In the genomic region with DNA sequence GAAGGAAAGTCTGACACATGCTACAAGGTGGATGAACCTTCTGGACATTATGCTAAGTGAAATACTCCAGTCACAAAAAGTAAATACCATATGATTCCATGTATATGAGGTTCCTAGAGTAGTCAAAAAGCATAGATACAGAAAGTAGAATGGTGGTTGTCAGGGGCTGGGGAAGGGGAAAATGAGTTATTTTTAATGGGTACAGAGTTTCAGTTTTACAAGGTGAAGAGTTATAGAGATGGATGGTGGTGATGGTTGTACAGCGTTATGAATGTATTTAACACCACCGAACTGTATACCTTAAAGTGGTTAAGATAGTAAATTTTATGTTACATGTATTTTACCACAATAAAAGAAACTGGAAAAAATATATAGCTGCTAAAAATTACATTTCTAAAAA, we compare ENCODE assay signal across 19 cellular contexts. TPM values are rescaled to one million over a fixed set of nuclear protein-coding genes. Genes with fewer than 3 reads are reported as not detected.
DNase-seq lines count a peak whose midpoint lies in the region; ATAC-seq and TF ChIP-seq lines count a peak whose summit lies in the region.
"Had no signal": no experiment of that assay in that cellular context is flagged by ENCODE, and none has a peak within 500 bp of the region (broad histone marks: within the 10 kb centered on the region; RNA-seq: fewer than 3 reads in every experiment).

No MANE protein-coding gene starts in this region.

- CTCF ChIA-PET in activated CD4-positive, alpha-beta memory T cell treated with anti-CD3 and anti-CD28 coated beads for 36 hours (lab: Charles Lee): no interaction called here
- CTCF ChIA-PET in activated CD4-positive, alpha-beta memory T cell treated with anti-CD3 and anti-CD28 coated beads, Interleukin-2, amount 10 ng/mL, durations not matched to agents 7 days and 5 days (lab: Charles Lee): no interaction called here

- H3K4me3 ChIP-seq in neutrophil (ENCODE audit: low read depth in 1 of 2, low read length in 1 of 2): no peak overlapping the region
- H3K4me3 ChIP-seq in BE2C (ENCODE audit: low read depth, low read length): no peak overlapping the region
- H3K4me3 ChIP-seq: A549, BLaER1, GM23338 had no signal

- H3K36me3 ChIP-seq in neutrophil (peaks cover 18% of the 10 kb centered on the region), BE2C (peaks cover 14% of the 10 kb centered on the region)

- POLR2A ChIA-PET in activated CD4-positive, alpha-beta memory T cell treated with anti-CD3 and anti-CD28 coated beads for 36 hours (lab: Charles Lee): interaction anchor here (0.5 kb wide), 1 partner anchor 272 kb away, joined by 3 read pairs; no protein-coding TSS in a partner anchor
- POLR2A ChIA-PET in activated CD4-positive, alpha-beta memory T cell treated with anti-CD3 and anti-CD28 coated beads, Interleukin-2, amount 10 ng/mL, durations not matched to agents 7 days and 5 days (lab: Charles Lee): no interaction called here

- H3K27me3 ChIP-seq in neutrophil: no peaks in the 10 kb centered on the region
- no peaks in the 10 kb centered on the region for H3K27me3 ChIP-seq in BE2C
- H3K27me3 ChIP-seq: BLaER1 had no signal

- no peak for DNase-seq in activated CD4-positive, alpha-beta memory T cell treated with anti-CD3 and anti-CD28 coated beads for 36 hours
- DNase-seq in activated CD4-positive, alpha-beta memory T cell treated with anti-CD3 and anti-CD28 coated beads, Interleukin-2, amount 10 ng/mL, durations not matched to agents 7 days and 5 days: no peak
- no peak for DNase-seq in stimulated activated naive CD8-positive, alpha-beta T cell treated with anti-CD3 and anti-CD28 coated beads, Interleukin-15, amount 100 ng/mL, for 72 hours
- DNase-seq in stimulated activated naive CD8-positive, alpha-beta T cell treated with anti-CD3 and anti-CD28 coated beads, Interleukin-15, Interleukin-2, amounts not matched to agents 100 U/mL and 50 U/mL, for 24 hours: no peak
- DNase-seq in BE2C (no peak), NCI-H524 treated with DMSO at 0.1 percent for 48 hours (lab: John Stamatoyannopoulos, UW) (no peak)
- DNase-seq: AML-193; Calu3; CD8-positive, alpha-beta T cell; DMS79 treated with DMSO at 0.1 percent for 48 hours; GF-D8; HCEC 1CT had no signal

- H3K4me3 Mint-ChIP-seq in activated CD4-positive, alpha-beta memory T cell treated with anti-CD3 and anti-CD28 coated beads for 36 hours: no peak overlapping the region
- no peak overlapping the region for H3K4me3 Mint-ChIP-seq in activated CD4-positive, alpha-beta memory T cell treated with anti-CD3 and anti-CD28 coated beads, Interleukin-2, amount 10 ng/mL, durations not matched to agents 7 days and 5 days
- H3K4me3 Mint-ChIP-seq in stimulated activated naive CD8-positive, alpha-beta T cell treated with anti-CD3 and anti-CD28 coated beads, Interleukin-15, amount 100 ng/mL, for 72 hours: no peak overlapping the region
- H3K4me3 Mint-ChIP-seq: CD14-positive monocyte; CD8-positive, alpha-beta T cell; GM23338 had no signal

- peak overlapping the region; percentile 28 for H3K27ac Mint-ChIP-seq in activated CD4-positive, alpha-beta memory T cell treated with anti-CD3 and anti-CD28 coated beads for 36 hours
- H3K27ac Mint-ChIP-seq in activated CD4-positive, alpha-beta memory T cell treated with anti-CD3 and anti-CD28 coated beads, Interleukin-2, amount 10 ng/mL, durations not matched to agents 7 days and 5 days: no peak overlapping the region
- H3K27ac Mint-ChIP-seq in stimulated activated naive CD8-positive, alpha-beta T cell treated with anti-CD3 and anti-CD28 coated beads, Interleukin-15, amount 100 ng/mL, for 72 hours: no peak overlapping the region
- H3K27ac Mint-ChIP-seq: CD8-positive, alpha-beta T cell; GM23338 had no signal

- H3K9me3 Mint-ChIP-seq in activated CD4-positive, alpha-beta memory T cell treated with anti-CD3 and anti-CD28 coated beads for 36 hours: no peaks in the 10 kb centered on the region
- no peaks in the 10 kb centered on the region for H3K9me3 Mint-ChIP-seq in activated CD4-positive, alpha-beta memory T cell treated with anti-CD3 and anti-CD28 coated beads, Interleukin-2, amount 10 ng/mL, durations not matched to agents 7 days and 5 days
- no peaks in the 10 kb centered on the region for H3K9me3 Mint-ChIP-seq in stimulated activated naive CD8-positive, alpha-beta T cell treated with anti-CD3 and anti-CD28 coated beads, Interleukin-15, amount 100 ng/mL, for 72 hours
- H3K9me3 Mint-ChIP-seq: CD14-positive monocyte; CD8-positive, alpha-beta T cell; GM23338 had no signal

- TF ChIP-seq CTCF in neutrophil (IDR thresholded peaks at IDR 0.05) (no peak), BE2C (IDR thresholded peaks at IDR 0.05; ENCODE audit: low read depth, low read length) (no peak)

- peaks cover 51% of the 10 kb centered on the region for H3K36me3 Mint-ChIP-seq in activated CD4-positive, alpha-beta memory T cell treated with anti-CD3 and anti-CD28 coated beads for 36 hours
- peaks cover 58% of the 10 kb centered on the region for H3K36me3 Mint-ChIP-seq in activated CD4-positive, alpha-beta memory T cell treated with anti-CD3 and anti-CD28 coated beads, Interleukin-2, amount 10 ng/mL, durations not matched to agents 7 days and 5 days (ENCODE audit: low read depth)

- intact Hi-C loops in activated CD4-positive, alpha-beta memory T cell treated with anti-CD3 and anti-CD28 coated beads for 36 hours (cut with micrococcal nuclease): no loop called here

- peaks cover 11% of the 10 kb centered on the region for H3K4me1 Mint-ChIP-seq in activated CD4-positive, alpha-beta memory T cell treated with anti-CD3 and anti-CD28 coated beads for 36 hours (ENCODE audit: low read depth)
- peaks cover 2% of the 10 kb centered on the region for H3K4me1 Mint-ChIP-seq in activated CD4-positive, alpha-beta memory T cell treated with anti-CD3 and anti-CD28 coated beads, Interleukin-2, amount 10 ng/mL, durations not matched to agents 7 days and 5 days
- peaks cover 18% of the 10 kb centered on the region for H3K4me1 Mint-ChIP-seq in stimulated activated naive CD8-positive, alpha-beta T cell treated with anti-CD3 and anti-CD28 coated beads, Interleukin-15, amount 100 ng/mL, for 72 hours
- H3K4me1 Mint-ChIP-seq: GM23338 had no signal

- H3K4me1 ChIP-seq in neutrophil (ENCODE audit: control insufficient read depth in 1 of 2, insufficient read depth in 1 of 2, low read depth in 1 of 2, low read length in 1 of 2) (peaks cover 45 to 46% of the 10 kb centered on the region in 2 experiments), BE2C (no peaks in the 10 kb centered on the region)
- H3K4me1 ChIP-seq: A549 had no signal

- peak overlapping the region; percentile 72 for H3K27ac ChIP-seq in neutrophil
- H3K27ac ChIP-seq: 22Rv1, A549, BLaER1 had no signal

- ATAC-seq in stimulated activated naive CD8-positive, alpha-beta T cell treated with anti-CD3 and anti-CD28 coated beads, Interleukin-15, amount 100 ng/mL, for 72 hours: peak; percentile 67
- no peak for ATAC-seq in stimulated activated naive CD8-positive, alpha-beta T cell treated with anti-CD3 and anti-CD28 coated beads, Interleukin-15, Interleukin-2, amounts not matched to agents 100 U/mL and 50 U/mL, for 24 hours
- ATAC-seq: A549; CD8-positive, alpha-beta T cell; GM23338 had no signal

- H3K9me3 ChIP-seq in neutrophil (no peaks in the 10 kb centered on the region), BE2C (no peaks in the 10 kb centered on the region)
- H3K9me3 ChIP-seq: A549, BLaER1 had no signal

- H3K27me3 Mint-ChIP-seq in activated CD4-positive, alpha-beta memory T cell treated with anti-CD3 and anti-CD28 coated beads for 36 hours: no peaks in the 10 kb centered on the region
- H3K27me3 Mint-ChIP-seq in activated CD4-positive, alpha-beta memory T cell treated with anti-CD3 and anti-CD28 coated beads, Interleukin-2, amount 10 ng/mL, durations not matched to agents 7 days and 5 days: no peaks in the 10 kb centered on the region
- no peaks in the 10 kb centered on the region for H3K27me3 Mint-ChIP-seq in stimulated activated naive CD8-positive, alpha-beta T cell treated with anti-CD3 and anti-CD28 coated beads, Interleukin-15, amount 100 ng/mL, for 72 hours

RNA-seq across cellular contexts. Expression of a gene that starts 17.9 kb away (rescaled TPM):
- total RNA-seq in activated CD4-positive, alpha-beta memory T cell treated with anti-CD3 and anti-CD28 coated beads for 36 hours: 10 to 100 TPM; 29.7 to 36.7 TPM
- total RNA-seq in activated CD4-positive, alpha-beta memory T cell treated with anti-CD3 and anti-CD28 coated beads, Interleukin-2, amount 10 ng/mL, durations not matched to agents 7 days and 5 days: 10 to 100 TPM; 25.6 to 25.9 TPM
- polyA plus RNA-seq in BE2C (2012; ENCODE audit: insufficient read depth, insufficient read length, low read depth): 5.4 TPM

RNA-seq across cellular contexts. Expression of a gene that starts 19.7 kb away (rescaled TPM):
- not detected for total RNA-seq in activated CD4-positive, alpha-beta memory T cell treated with anti-CD3 and anti-CD28 coated beads for 36 hours
- total RNA-seq in activated CD4-positive, alpha-beta memory T cell treated with anti-CD3 and anti-CD28 coated beads, Interleukin-2, amount 10 ng/mL, durations not matched to agents 7 days and 5 days: not detected
- not detected for polyA plus RNA-seq in BE2C (2012; ENCODE audit: insufficient read depth, insufficient read length, low read depth)
- total RNA-seq: Calu3; CD8-positive, alpha-beta T cell; GM23338; HT-29 had no signal
- polyA plus RNA-seq: A549, CD14-positive monocyte, GM23338 had no signal

RNA-seq across cellular contexts. Expression of a gene that starts 38.2 kb away (rescaled TPM):
- 10 to 100 TPM; 30.5 to 32.8 TPM for total RNA-seq in activated CD4-positive, alpha-beta memory T cell treated with anti-CD3 and anti-CD28 coated beads for 36 hours
- 10 to 100 TPM; 47.3 to 53.9 TPM for total RNA-seq in activated CD4-positive, alpha-beta memory T cell treated with anti-CD3 and anti-CD28 coated beads, Interleukin-2, amount 10 ng/mL, durations not matched to agents 7 days and 5 days
- 6.7 TPM for polyA plus RNA-seq in BE2C (2012; ENCODE audit: insufficient read depth, insufficient read length, low read depth)

RNA-seq across cellular contexts. Expression of a gene that starts 40.4 kb away (rescaled TPM):
- total RNA-seq in activated CD4-positive, alpha-beta memory T cell treated with anti-CD3 and anti-CD28 coated beads for 36 hours: 10 to 100 TPM; 29.9 to 31.4 TPM
- 10 to 100 TPM; 13.4 to 14.0 TPM for total RNA-seq in activated CD4-positive, alpha-beta memory T cell treated with anti-CD3 and anti-CD28 coated beads, Interleukin-2, amount 10 ng/mL, durations not matched to agents 7 days and 5 days
- polyA plus RNA-seq in BE2C (2012; ENCODE audit: insufficient read depth, insufficient read length, low read depth): 78.1 TPM

RNA-seq across cellular contexts. Expression of a gene that starts 45.9 kb away (rescaled TPM):
- total RNA-seq in activated CD4-positive, alpha-beta memory T cell treated with anti-CD3 and anti-CD28 coated beads for 36 hours: under 1 TPM; 0.05 to 0.07 TPM
- under 1 TPM; 0.18 to 0.25 TPM for total RNA-seq in activated CD4-positive, alpha-beta memory T cell treated with anti-CD3 and anti-CD28 coated beads, Interleukin-2, amount 10 ng/mL, durations not matched to agents 7 days and 5 days
- not detected for polyA plus RNA-seq in BE2C (2012; ENCODE audit: insufficient read depth, insufficient read length, low read depth)
- total RNA-seq: Calu3, HT-29 had no signal
- polyA plus RNA-seq: A549, CD14-positive monocyte, GM23338 had no signal
